ENCODE assay signal across 8 cellular contexts in the genomic region with DNA sequence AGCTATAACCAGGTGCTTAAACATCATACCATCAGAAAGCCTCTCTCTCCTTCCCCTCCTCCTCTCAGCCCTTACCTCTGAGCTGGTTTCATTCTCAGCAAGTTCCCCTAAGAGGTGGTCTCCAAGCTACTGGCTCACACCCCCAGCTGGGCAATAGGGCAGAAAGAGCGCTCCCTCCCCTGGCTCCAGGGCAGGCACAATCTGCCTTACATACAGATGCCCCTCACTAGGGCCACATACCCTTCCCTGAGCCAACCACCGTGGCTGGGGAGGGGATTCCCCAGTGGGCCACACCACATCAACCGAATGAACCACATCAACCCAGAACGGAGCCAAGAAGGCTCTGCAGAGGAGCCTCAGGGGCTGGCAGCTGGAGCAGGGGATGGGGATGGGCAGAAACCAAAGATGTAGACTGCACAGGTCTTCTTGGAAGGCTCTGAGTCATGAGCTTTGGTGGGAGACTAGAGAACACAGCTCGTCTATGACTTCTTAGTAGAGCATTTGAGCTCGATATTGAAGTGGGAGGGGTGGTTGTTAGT. TPM values are rescaled to one million over a fixed set of nuclear protein-coding genes. Genes with fewer than 3 reads are reported as not detected.
DNase-seq lines count a peak whose midpoint lies in the region; ATAC-seq and TF ChIP-seq lines count a peak whose summit lies in the region.

No MANE protein-coding gene starts in this region.

- H3K27me3 ChIP-seq in left ventricle myocardium inferior (ENCODE audit: low read depth) (peaks cover 47% of the 10 kb centered on the region), HAP-1 (ENCODE audit: low read depth) (no peaks in the 10 kb centered on the region)

- H3K4me1 ChIP-seq in left ventricle myocardium inferior (peaks cover 35% of the 10 kb centered on the region), HAP-1 (no peaks in the 10 kb centered on the region)

- peak overlapping the region; percentile 77 for H3K27ac ChIP-seq in left ventricle myocardium inferior (replicated peaks)

- H3K4me3 ChIP-seq in left ventricle myocardium inferior (no peak overlapping the region), HAP-1 (no peak overlapping the region)

- ATAC-seq in GM18873 (IDR thresholded peaks at IDR 0.05; ENCODE audit: low FRiP score, unreplicated experiment) = no peak

- POLR2A ChIA-PET in GM10248 (lab: Yijun Ruan, JAX) = no interaction called here

- no peak for TF ChIP-seq CTCF in left ventricle myocardium inferior (IDR thresholded peaks at IDR 0.05; ENCODE audit: borderline replicate concordance)
- no peak for TF ChIP-seq CTCF in GM10248 (IDR thresholded peaks at IDR 0.05; ENCODE audit: control extremely low read depth, extremely low read depth, low read depth, missing control alignments)

- DNase-seq in M059J (ENCODE audit: low read depth) (peak; percentile 93), left ventricle myocardium inferior (no peak), GM10248 (ENCODE audit: extremely low spot score) (no peak), HAP-1 (ENCODE audit: low spot score in 2 of 2) (no peak), NCI-H446 (lab: John Stamatoyannopoulos, UW) (no peak)
- DNase-seq in activated T-cell treated with anti-CD3 and anti-CD28 coated beads, Interleukin-2, amount 50 U/mL, for 48 hours = peak; percentile 73 to 79
- DNase-seq in stimulated activated CD8-positive, alpha-beta memory T cell treated with anti-CD3 and anti-CD28 coated beads, Interleukin-7, amount 100 ng/mL, for 48 hours (ENCODE audit: extremely low read depth in 1 of 2, low read depth in 1 of 2) = peak; percentile 65 to 76

- in situ Hi-C loops in HAP-1 (cut with MboI; ENCODE audit: low sequenced_read_pairs) = no loop called here

- CTCF ChIA-PET in GM10248 (lab: Yijun Ruan, JAX) = no interaction called here

- no peaks in the 10 kb centered on the region for H3K36me3 ChIP-seq in left ventricle myocardium inferior
- H3K36me3 ChIP-seq in HAP-1 (replicated peaks) = no peaks in the 10 kb centered on the region

- H3K9me3 ChIP-seq in left ventricle myocardium inferior (replicated peaks) (peaks cover 12% of the 10 kb centered on the region), HAP-1 (no peaks in the 10 kb centered on the region)

- intact Hi-C loops in left ventricle myocardium inferior (cut with micrococcal nuclease) = no loop called here

RNA-seq across cellular contexts. Expression of a gene that starts 4.6 kb away (rescaled TPM):
- total RNA-seq in M059J (2014; rRNA removed; shearing (Covaris generic)) = 0.30 and 1.2 TPM in 2 replicates
- 56.7 TPM for total RNA-seq in left ventricle myocardium inferior

Comparison
In these comparisons a context has a peak if more than half of its experiments do, and no peak if none do; other contexts are left out.
1. DNase-seq: peak in M059J (single experiment), activated T-cell treated with anti-CD3 and anti-CD28 coated beads, Interleukin-2, amount 50 U/mL, for 48 hours (2 of 2) and stimulated activated CD8-positive, alpha-beta memory T cell treated with anti-CD3 and anti-CD28 coated beads, Interleukin-7, amount 100 ng/mL, for 48 hours (2 of 2); none in left ventricle myocardium inferior (single experiment), GM10248 (single experiment), HAP-1 (0 of 2) and NCI-H446 (0 of 2).
2. RNA of a gene that starts 4.6 kb away (total RNA-seq): 56.7 TPM in left ventricle myocardium inferior (single experiment); 0.30 to 1.2 TPM in M059J; every median in the first group is over 10 times any median in the second.